ENCODE assay signal across 9 cellular contexts in genomic region chr9:127869310-127870152, GRCh38. TPM values are rescaled to one million over a fixed set of nuclear protein-coding genes. Genes with fewer than 3 reads are reported as not detected.
A peak's percentile ranks its signal among the peaks of the same experiment; 100 is the strongest.
DNase-seq lines count a peak whose midpoint lies in the region; ATAC-seq, FAIRE-seq and TF ChIP-seq lines count a peak whose summit lies in the region.
"Had no signal": no experiment of that assay in that cellular context is flagged by ENCODE, and none has a peak within 500 bp of the region (broad histone marks: within the 10 kb centered on the region; RNA-seq: fewer than 3 reads in every experiment).

No MANE protein-coding gene starts in this region.

- no peak overlapping the region for H3K14ac ChIP-seq in IMR-90 (replicated peaks; ENCODE audit: low read depth, low read length)

- peaks cover 2% of the 10 kb centered on the region in 2 experiments; a peak in 1 of 4 replicates for H3K79me1 ChIP-seq in IMR-90 (ENCODE audit: low read depth in 1 of 2, low read length in 2 of 2)

- H3K18ac ChIP-seq in IMR-90 (ENCODE audit: low read depth, low read length) = no peak overlapping the region

- TF ChIP-seq EP300 in stomach (IDR thresholded peaks at IDR 0.05) = no peak

- H4K8ac ChIP-seq in IMR-90 (ENCODE audit: low read depth in 2 of 2, low read length in 2 of 2) = no peak overlapping the region

- TF ChIP-seq CTCF in IMR-90 (conservative IDR thresholded peaks at IDR 0.05; ENCODE audit: low read depth, low read length) (peak; percentile 97), neural crest cell (conservative IDR thresholded peaks at IDR 0.05) (peak; percentile 92), stomach (IDR thresholded peaks at IDR 0.05) (peak in 5 of 7 experiments; percentile 56 to 96 (median 82))

- WGBS in IMR-90 (ENCODE audit: extremely low coverage in 2 of 2, insufficient read length in 1 of 2), 2 experiments = 69% methylated on average over 7 of the region's 18 CpGs; no CpG with 5 or more reads in 1 of the 2 experiments
- 66 to 71% (median 67%) methylated on average over 9 to 18 of the region's 18 CpGs for WGBS in stomach, 5 donors

- intact Hi-C loops in IMR-90 (cut with micrococcal nuclease) (loop anchor here (1.0 to 2.0 kb wide), 2 partner anchors 83 to 135 kb away; partner anchors contain the start of genes CDK9 and TOR2A), stomach (cut with DNase I; ENCODE audit: low total_unique reads) (loop anchor here (10.0 kb wide), 1 partner anchor 65 kb away; the partner anchor contains the start of gene FPGS)

- H3K4ac ChIP-seq in IMR-90 (ENCODE audit: low read depth, low read length) = no peak overlapping the region

- H3K9ac ChIP-seq in IMR-90 (ENCODE audit: low read depth, low read length) = no peak overlapping the region

- no peak overlapping the region for H3K4me3 Mint-ChIP-seq in activated T-cell treated with anti-CD3 and anti-CD28 coated beads, Interleukin-2, amount 50 U/mL, for 72 hours
- no peak overlapping the region for H3K4me3 Mint-ChIP-seq in neural crest cell

- no peak overlapping the region for H2BK15ac ChIP-seq in IMR-90 (ENCODE audit: low read depth, low read length)

- H3K4me3 ChIP-seq in IMR-90 (ENCODE audit: insufficient read depth, low read depth, low read length) (no peak overlapping the region), stomach (no peak overlapping the region)

- H3K23ac ChIP-seq in IMR-90 (ENCODE audit: low read depth, low read length) = no peak overlapping the region

- H3K9me3 Mint-ChIP-seq in activated T-cell treated with anti-CD3 and anti-CD28 coated beads, Interleukin-2, amount 50 U/mL, for 72 hours = no peaks in the 10 kb centered on the region
- no peaks in the 10 kb centered on the region for H3K9me3 Mint-ChIP-seq in neural crest cell

- POLR2A ChIA-PET in IMR-90 (lab: Charles Lee; ENCODE audit: unreplicated experiment) = no interaction called here

- H3K36me3 ChIP-seq in IMR-90 (ENCODE audit: control insufficient read depth, insufficient read depth, low read length) = peaks cover 33% of the 10 kb centered on the region
- peaks cover 8 to 61% (median 48%) of the 10 kb centered on the region in 4 donors for H3K36me3 ChIP-seq in stomach

- peak; percentile 97 for TF ChIP-seq RAD21 in IMR-90 (IDR thresholded peaks at IDR 0.05; ENCODE audit: low read length)

- H3K4me1 ChIP-seq in IMR-90 (ENCODE audit: control insufficient read depth, insufficient read depth, low read length) (no peaks in the 10 kb centered on the region), stomach (peaks cover 11 to 16% (median 14%) of the 10 kb centered on the region in 4 donors)

- TF ChIP-seq POLR2A in IMR-90 (IDR thresholded peaks at IDR 0.05; ENCODE audit: low read depth, low read length) = 0 out of 2 replicates have a peak, but pooled peaks have one; percentile 50
- TF ChIP-seq POLR2A in stomach (IDR thresholded peaks at IDR 0.05) = no peak

- CTCF ChIA-PET in IMR-90 (lab: Yijun Ruan, JAX) = interaction anchor here (0.6 to 1.6 kb wide), 8 partner anchors 13 to 145 kb away, joined by 3 to 8 read pairs (median 5); partner anchors contain the start of gene TOR2A

- H3K4me1 Mint-ChIP-seq in activated T-cell treated with anti-CD3 and anti-CD28 coated beads, Interleukin-2, amount 50 U/mL, for 72 hours (ENCODE audit: low read depth) = peaks cover 20% of the 10 kb centered on the region
- H3K4me1 Mint-ChIP-seq in neural crest cell = peaks cover 3% of the 10 kb centered on the region

- H2BK20ac ChIP-seq in IMR-90 (ENCODE audit: low read depth, low read length) = no peak overlapping the region

- H2BK120ac ChIP-seq in IMR-90 (ENCODE audit: low read depth, low read length) = no peak overlapping the region

- H4K20me1 ChIP-seq in IMR-90 (ENCODE audit: insufficient read depth, low read length) = 0 out of 2 replicates have a peak, but pooled peaks cover 4% of the 10 kb centered on the region

- no peak overlapping the region for H4K5ac ChIP-seq in IMR-90 (ENCODE audit: low read depth, low read length)

- peaks cover 1 to 2% of the 10 kb centered on the region in 2 donors for H3K36me3 Mint-ChIP-seq in activated T-cell treated with anti-CD3 and anti-CD28 coated beads, Interleukin-2, amount 50 U/mL, for 72 hours (ENCODE audit: insufficient read depth in 2 of 2)
- H3K36me3 Mint-ChIP-seq in neural crest cell (ENCODE audit: low read depth) = no peaks in the 10 kb centered on the region

- H3K27ac Mint-ChIP-seq in activated T-cell treated with anti-CD3 and anti-CD28 coated beads, Interleukin-2, amount 50 U/mL, for 72 hours = no peak overlapping the region
- H3K27ac Mint-ChIP-seq in neural crest cell (ENCODE audit: unreplicated experiment) = no peak overlapping the region

- in situ Hi-C loops in IMR-90 (cut with MboI; ENCODE audit: low sequenced_read_pairs) = no loop called here

- dilution Hi-C loops in IMR-90 (cut with HindIII; ENCODE audit: low sequenced_read_pairs, unreplicated experiment) = no loop called here

- 0 out of 2 replicates have a peak overlapping the region, but pooled peaks have one; percentile 15 for H4K91ac ChIP-seq in IMR-90 (ENCODE audit: insufficient read depth, low read depth, low read length)

- peak; percentile 96 for ATAC-seq in IMR-90 (ENCODE audit: low read depth)
- ATAC-seq in activated T-cell treated with anti-CD3 and anti-CD28 coated beads, Interleukin-2, amount 50 U/mL, for 72 hours (replicated peaks in 1 of 2) = peak; percentile 65 to 73

- H3K4me2 ChIP-seq in IMR-90 (ENCODE audit: low read depth, low read length) = no peak overlapping the region

- H2AK9ac ChIP-seq in IMR-90 (replicated peaks; ENCODE audit: low read depth, low read length, poor library complexity) = peak overlapping the region; percentile 31

- peak; percentile 40 for FAIRE-seq in RCC 7860 (lab: Jason Lieb, UNC)
- FAIRE-seq: A204.1 had no signal

- H2AK5ac ChIP-seq in IMR-90 (ENCODE audit: low read depth, low read length) = peak overlapping the region; percentile 29

- H3K56ac ChIP-seq in IMR-90 (ENCODE audit: extremely low read depth, insufficient read depth, low read length) = no peak overlapping the region

- H3K27ac ChIP-seq in IMR-90 (ENCODE audit: insufficient read depth, low read length) (no peak overlapping the region), stomach (peak overlapping the region in 2 of 5 donors; percentile 14 to 35)

- peak overlapping the region; percentile 36 for H2AFZ ChIP-seq in IMR-90 (replicated peaks; ENCODE audit: low read length, poor library complexity)

- no peaks in the 10 kb centered on the region for H3K27me3 Mint-ChIP-seq in activated T-cell treated with anti-CD3 and anti-CD28 coated beads, Interleukin-2, amount 50 U/mL, for 72 hours (ENCODE audit: low read depth)
- H3K27me3 Mint-ChIP-seq in neural crest cell (ENCODE audit: low read depth) = no peaks in the 10 kb centered on the region

- DNase-seq in DMS 273 (lab: John Stamatoyannopoulos, UW; ENCODE audit: unreplicated experiment) = peak; percentile 91
- no peak for DNase-seq in DMS 273 treated with DMSO at 0.1 percent for 48 hours (lab: John Stamatoyannopoulos, UW)
- peak; percentile 67 for DNase-seq in IMR-90
- DNase-seq in RCC 7860 (ENCODE audit: low spot score) = peak; percentile 70
- DNase-seq in activated T-cell treated with anti-CD3 and anti-CD28 coated beads, Interleukin-2, amount 50 U/mL, for 72 hours = peak; percentile 88 to 92
- peak; percentile 70 for DNase-seq in fibroblast of peridontal ligament (ENCODE audit: extremely low read depth)
- peak; percentile 98 for DNase-seq in neural crest cell (ENCODE audit: low read depth, low spot score)
- peak; percentile 90 for DNase-seq in stomach

- no TSS peak for BruUV-seq in IMR-90 (replicated peaks; lab: Mats Ljungman, UMichigan)

- H3K27me3 ChIP-seq in IMR-90 (ENCODE audit: control insufficient read depth, insufficient read depth, low read length) = no peaks in the 10 kb centered on the region
- H3K27me3 ChIP-seq in stomach = no peaks in the 10 kb centered on the region

- no peak overlapping the region for H2BK5ac ChIP-seq in IMR-90 (ENCODE audit: low read depth, low read length, poor library complexity, severe bottlenecking)

- H3K9me1 ChIP-seq in IMR-90 (ENCODE audit: insufficient read depth, low read length) = peaks cover 3% of the 10 kb centered on the region; the same call in 1 of the 2 replicates

- H3K9me3 ChIP-seq in IMR-90 (ENCODE audit: control insufficient read depth, insufficient read depth, low read length) = no peaks in the 10 kb centered on the region
- H3K9me3 ChIP-seq in stomach = no peaks in the 10 kb centered on the region

RNA-seq across cellular contexts. Expression of gene AK1, which starts 7.9 kb away (rescaled TPM):
- total RNA-seq in IMR-90 (2012; rRNA removed) (44.8 and 51.4 TPM in 2 replicates), neural crest cell (39.6 and 45.5 TPM in 2 replicates), stomach (10 to 100 TPM in 3 of 5 donors, 1 to 10 TPM in 1, not detected in 1; 7.2 to 88.3 (median 39.8) TPM)
- polyA plus RNA-seq in IMR-90 (2012; rRNA removed) (119 and 126 TPM in 2 replicates), stomach (10 to 100 TPM; 64.4 to 92.1 (median 89.7) TPM)
- 146 and 387 TPM in 2 replicates for polyA plus RNA-seq in IMR-90 (2012; cell fraction: cytosol; rRNA removed)
- polyA plus RNA-seq in IMR-90 (2012; cell fraction: nucleus; rRNA removed; ENCODE audit: low replicate concordance) = 158 and 207 TPM in 2 replicates
- total RNA-seq in activated T-cell treated with anti-CD3 and anti-CD28 coated beads, Interleukin-2, amount 50 U/mL, for 72 hours = 10 to 100 TPM; 37.7 to 41.9 TPM

RNA-seq across cellular contexts. Expression of gene ENG, which starts 15.1 kb away (rescaled TPM):
- total RNA-seq in IMR-90 (2012; rRNA removed) (3.6 and 4.2 TPM in 2 replicates), neural crest cell (2.6 and 3.3 TPM in 2 replicates), stomach (10 to 100 TPM in 4 of 5 donors, 1 to 10 TPM in 1; 4.0 to 58.5 (median 44.3) TPM)
- polyA plus RNA-seq in IMR-90 (2012; rRNA removed) (73.9 and 83.3 TPM in 2 replicates), stomach (10 to 100 TPM; 16.0 to 28.8 (median 21.5) TPM)
- 39.1 and 101 TPM in 2 replicates for polyA plus RNA-seq in IMR-90 (2012; cell fraction: cytosol; rRNA removed)
- 36.4 and 102 TPM in 2 replicates for polyA plus RNA-seq in IMR-90 (2012; cell fraction: nucleus; rRNA removed; ENCODE audit: low replicate concordance)
- total RNA-seq in activated T-cell treated with anti-CD3 and anti-CD28 coated beads, Interleukin-2, amount 50 U/mL, for 72 hours = 10 to 100 TPM; 11.1 to 14.4 TPM

RNA-seq across cellular contexts. Expression of gene ST6GALNAC6, which starts 29.9 kb away (rescaled TPM):
- total RNA-seq in IMR-90 (2012; rRNA removed) = 35.3 and 35.7 TPM in 2 replicates
- 47.6 and 48.6 TPM in 2 replicates for polyA plus RNA-seq in IMR-90 (2012; rRNA removed)
- 41.6 and 60.0 TPM in 2 replicates for polyA plus RNA-seq in IMR-90 (2012; cell fraction: cytosol; rRNA removed)
- polyA plus RNA-seq in IMR-90 (2012; cell fraction: nucleus; rRNA removed; ENCODE audit: low replicate concordance) = 105 and 190 TPM in 2 replicates
- 10 to 100 TPM; 74.4 to 75.6 TPM for total RNA-seq in activated T-cell treated with anti-CD3 and anti-CD28 coated beads, Interleukin-2, amount 50 U/mL, for 72 hours
- 25.4 and 27.4 TPM in 2 replicates for total RNA-seq in neural crest cell
- 100 to 1,000 TPM in 2 of 5 donors, 10 to 100 TPM in 3; 18.0 to 145 (median 92.4) TPM for total RNA-seq in stomach
- 10 to 100 TPM; 32.8 to 63.8 (median 42.2) TPM for polyA plus RNA-seq in stomach

RNA-seq across cellular contexts. Expression of gene ST6GALNAC4, which starts 47.3 kb away (rescaled TPM):
- total RNA-seq in IMR-90 (2012; rRNA removed) = 11.9 and 12.5 TPM in 2 replicates
- 32.9 and 42.2 TPM in 2 replicates for polyA plus RNA-seq in IMR-90 (2012; rRNA removed)
- 18.6 and 48.3 TPM in 2 replicates for polyA plus RNA-seq in IMR-90 (2012; cell fraction: cytosol; rRNA removed)
- 25.4 and 59.2 TPM in 2 replicates for polyA plus RNA-seq in IMR-90 (2012; cell fraction: nucleus; rRNA removed; ENCODE audit: low replicate concordance)
- 10 to 100 TPM; 28.1 to 30.5 TPM for total RNA-seq in activated T-cell treated with anti-CD3 and anti-CD28 coated beads, Interleukin-2, amount 50 U/mL, for 72 hours
- 12.6 and 14.5 TPM in 2 replicates for total RNA-seq in neural crest cell
- total RNA-seq in stomach = 10 to 100 TPM in 3 of 5 donors, 1 to 10 TPM in 2; 3.7 to 33.6 (median 14.5) TPM
- 10 to 100 TPM; 10.5 to 14.2 (median 11.8) TPM for polyA plus RNA-seq in stomach
